Comparison of ENCODE assay signal across 7 cellular contexts in the genomic region with DNA sequence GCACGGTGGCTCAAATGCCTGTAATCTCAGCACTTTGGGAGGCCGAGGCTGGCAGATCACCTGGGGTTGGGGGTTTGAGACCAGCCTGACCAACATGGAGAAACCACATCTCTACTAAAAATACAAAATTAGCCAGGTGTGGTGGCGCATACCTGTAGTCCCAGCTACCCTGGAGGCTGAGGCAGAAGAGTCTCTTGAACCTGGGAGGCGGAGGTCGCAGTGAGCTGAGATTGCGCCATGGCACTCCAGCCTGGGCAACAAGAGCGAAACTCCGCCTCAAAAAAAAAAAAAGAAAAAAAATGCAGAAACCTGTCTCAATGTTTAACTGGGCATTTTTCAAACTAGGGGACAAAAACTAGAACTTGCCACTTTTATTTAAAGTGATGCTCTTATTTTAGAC. TPM values are rescaled to one million over a fixed set of nuclear protein-coding genes. Genes with fewer than 3 reads are reported as not detected.
DNase-seq lines count a peak whose midpoint lies in the region; ATAC-seq, FAIRE-seq and TF ChIP-seq lines count a peak whose summit lies in the region.
"Not testable (repeated sequence)": the region's sequence is repeated elsewhere in the genome, so short reads cannot be mapped to it uniquely, and the experiment has no call there.

No MANE protein-coding gene starts in this region.

- CTCF ChIA-PET in A549 (lab: Yijun Ruan, JAX), result interaction anchor here (0.6 to 2.8 kb wide), 7 partner anchors 9 to 116 kb away, joined by 3 to 9 read pairs (median 4); no protein-coding TSS in a partner anchor
- CTCF ChIA-PET in IMR-90 (lab: Yijun Ruan, JAX), result not testable (repeated sequence)
- CTCF ChIA-PET in WTC11 (lab: Charles Lee), result interaction anchor here (0.7 to 1.7 kb wide), 2 partner anchors 81 to 91 kb away, joined by 3 to 4 read pairs; no protein-coding TSS in a partner anchor
- CTCF ChIA-PET in MCF 10A (lab: Yijun Ruan, JAX), result interaction anchor here (0.6 to 1.1 kb wide), 6 partner anchors 8 to 94 kb away, joined by 3 to 4 read pairs (median 3); no protein-coding TSS in a partner anchor

- dilution Hi-C loops in IMR-90 (cut with HindIII; ENCODE audit: low sequenced_read_pairs, unreplicated experiment), result not testable (repeated sequence)

- not testable (repeated sequence) for H3K56ac ChIP-seq in IMR-90 (ENCODE audit: extremely low read depth, insufficient read depth, low read length)

- 0 out of 2 replicates have a peak overlapping the region, but pooled peaks have one; percentile 15 for H3K14ac ChIP-seq in IMR-90 (replicated peaks; ENCODE audit: low read depth, low read length)
- H3K14ac ChIP-seq in mesenchymal stem cell (ENCODE audit: low read length in 2 of 2), result not testable (repeated sequence)

- peak overlapping the region; percentile 27; the same call in 1 of the 2 replicates for H4K91ac ChIP-seq in IMR-90 (ENCODE audit: insufficient read depth, low read depth, low read length)
- not testable (repeated sequence) for H4K91ac ChIP-seq in mesenchymal stem cell (ENCODE audit: low read length)

- peaks cover 60 to 76% of the 10 kb centered on the region in 2 experiments for H3K79me1 ChIP-seq in IMR-90 (ENCODE audit: low read depth in 1 of 2, low read length in 2 of 2)
- H3K79me1 ChIP-seq in mesenchymal stem cell (replicated peaks; ENCODE audit: low read length, poor library complexity, severe bottlenecking), result peaks cover 42% of the 10 kb centered on the region

- peaks cover 96% of the 10 kb centered on the region for H3K36me3 Mint-ChIP-seq in WTC11
- H3K36me3 Mint-ChIP-seq in MCF 10A (ENCODE audit: insufficient read depth, unreplicated experiment), result peaks cover 98% of the 10 kb centered on the region

- H3K23ac ChIP-seq in IMR-90 (ENCODE audit: low read depth, low read length); mesenchymal stem cell (ENCODE audit: low read length in 2 of 2): not testable (repeated sequence)

- not testable (repeated sequence) for H2AK9ac ChIP-seq in IMR-90 (replicated peaks; ENCODE audit: low read depth, low read length, poor library complexity)

- not testable (repeated sequence) for DNase-seq in A549 (ENCODE audit: low read depth in 1 of 2, low spot score in 1 of 2); IMR-90; WTC11 (ENCODE audit: low spot score); MCF 10A (ENCODE audit: unreplicated experiment); esophagus squamous epithelium (lab: John Stamatoyannopoulos, UW); mesenchymal stem cell; prostate gland (ENCODE audit: low spot score)

- not testable (repeated sequence) for H2AFZ ChIP-seq in IMR-90 (replicated peaks; ENCODE audit: low read length, poor library complexity); mesenchymal stem cell (ENCODE audit: low read depth, low read length)

- H2BK120ac ChIP-seq in IMR-90 (ENCODE audit: low read depth, low read length); mesenchymal stem cell (ENCODE audit: low read depth, low read length): not testable (repeated sequence)

- intact Hi-C loops in IMR-90 (cut with micrococcal nuclease); MCF 10A (cut with micrococcal nuclease); esophagus squamous epithelium (cut with DNase I); prostate gland (cut with DNase I): not testable (repeated sequence)

- peak overlapping the region; percentile 69 for H3K4me2 ChIP-seq in A549
- not testable (repeated sequence) for H3K4me2 ChIP-seq in IMR-90 (ENCODE audit: low read depth, low read length); mesenchymal stem cell (ENCODE audit: low read length, poor library complexity, severe bottlenecking)

- peaks cover 49% of the 10 kb centered on the region for H4K20me1 ChIP-seq in IMR-90 (ENCODE audit: insufficient read depth, low read length)

- H3K27me3 ChIP-seq in IMR-90 (ENCODE audit: control insufficient read depth, insufficient read depth, low read length); esophagus squamous epithelium; mesenchymal stem cell (ENCODE audit: control insufficient read depth in 1 of 2, insufficient read depth in 1 of 2, low read length in 2 of 2); prostate gland (replicated peaks; ENCODE audit: insufficient read depth): not testable (repeated sequence)

- not testable (repeated sequence) for H3K4me1 Mint-ChIP-seq in WTC11
- peaks cover 24% of the 10 kb centered on the region for H3K4me1 Mint-ChIP-seq in MCF 10A (ENCODE audit: insufficient read depth, unreplicated experiment)

- H2BK20ac ChIP-seq in IMR-90 (ENCODE audit: low read depth, low read length), result not testable (repeated sequence)

- H3K4ac ChIP-seq in IMR-90 (ENCODE audit: low read depth, low read length), result peak overlapping the region; percentile 59
- not testable (repeated sequence) for H3K4ac ChIP-seq in mesenchymal stem cell (ENCODE audit: low read depth in 1 of 2, low read length in 2 of 2)

- not testable (repeated sequence) for ATAC-seq in A549; IMR-90 (ENCODE audit: low read depth); WTC11

- not testable (repeated sequence) for H3K9me3 Mint-ChIP-seq in WTC11; MCF 10A (ENCODE audit: unreplicated experiment)

- peaks cover 65% of the 10 kb centered on the region for H3K4me1 ChIP-seq in A549
- H3K4me1 ChIP-seq in IMR-90 (ENCODE audit: control insufficient read depth, insufficient read depth, low read length); mesenchymal stem cell (ENCODE audit: control insufficient read depth, insufficient read depth, low read depth, low read length): not testable (repeated sequence)
- peaks cover 11 to 93% (median 43%) of the 10 kb centered on the region in 3 donors for H3K4me1 ChIP-seq in esophagus squamous epithelium
- H3K4me1 ChIP-seq in prostate gland (replicated peaks), result peaks cover 19% of the 10 kb centered on the region

- 89% methylated on average over 8 of the region's 8 CpGs for WGBS in A549 (ENCODE audit: missing lambda C conversion rate)
- WGBS in IMR-90 (ENCODE audit: extremely low coverage in 2 of 2, insufficient read length in 1 of 2), 2 experiments, result no CpG with 5 or more reads among the region's 8 CpGs
- 88 to 89% methylated on average over 8 of the region's 8 CpGs for WGBS in esophagus squamous epithelium, 2 donors
- 99% methylated on average over 8 of the region's 8 CpGs for WGBS in mesenchymal stem cell
- 92% methylated on average over 8 of the region's 8 CpGs for WGBS in prostate gland

- H2AK5ac ChIP-seq in IMR-90 (ENCODE audit: low read depth, low read length), result peak overlapping the region; percentile 52; the same call in 1 of the 2 replicates
- not testable (repeated sequence) for H2AK5ac ChIP-seq in mesenchymal stem cell (ENCODE audit: low read length, severe bottlenecking)

- H4K8ac ChIP-seq in IMR-90 (ENCODE audit: low read depth in 2 of 2, low read length in 2 of 2), result 0 out of 4 replicates have a peak overlapping the region, but pooled peaks of 1 of the 2 experiments have one; percentile 46
- H4K8ac ChIP-seq in mesenchymal stem cell (ENCODE audit: low read length), result not testable (repeated sequence)

- in situ Hi-C loops in IMR-90 (cut with MboI; ENCODE audit: low sequenced_read_pairs), result not testable (repeated sequence)

- peaks cover 21% of the 10 kb centered on the region; the same call in 1 of the 2 replicates for H3K9me1 ChIP-seq in IMR-90 (ENCODE audit: insufficient read depth, low read length)

- not testable (repeated sequence) for TF ChIP-seq RAD21 in A549 (conservative IDR thresholded peaks at IDR 0.05 in 1 of 2, IDR thresholded peaks at IDR 0.05 in 1 of 2); IMR-90 (IDR thresholded peaks at IDR 0.05; ENCODE audit: low read length)

- H2BK12ac ChIP-seq in mesenchymal stem cell (ENCODE audit: low read length in 2 of 2), result not testable (repeated sequence)

- not testable (repeated sequence) for H2BK15ac ChIP-seq in IMR-90 (ENCODE audit: low read depth, low read length); mesenchymal stem cell (ENCODE audit: low read depth, poor library complexity, severe bottlenecking)

- not testable (repeated sequence) for H3K9me3 ChIP-seq in A549; IMR-90 (ENCODE audit: control insufficient read depth, insufficient read depth, low read length); esophagus squamous epithelium; mesenchymal stem cell (ENCODE audit: control insufficient read depth, low read length); prostate gland

- not testable (repeated sequence) for H3K9ac ChIP-seq in IMR-90 (ENCODE audit: low read depth, low read length)
- peak overlapping the region; percentile 69 for H3K9ac ChIP-seq in mesenchymal stem cell (ENCODE audit: low read length)

- peak overlapping the region; percentile 45 to 57 for H3K27ac ChIP-seq in A549
- H3K27ac ChIP-seq in IMR-90 (ENCODE audit: insufficient read depth, low read length); mesenchymal stem cell (ENCODE audit: low read length, poor library complexity, severe bottlenecking): not testable (repeated sequence)
- H3K27ac ChIP-seq in esophagus squamous epithelium, result peak overlapping the region; percentile 53 to 93 (median 83)
- H3K27ac ChIP-seq in prostate gland, result peak overlapping the region; percentile 54 to 78

- TF ChIP-seq POLR2A in A549 (IDR thresholded peaks at IDR 0.05; ENCODE audit: low read length); IMR-90 (IDR thresholded peaks at IDR 0.05; ENCODE audit: low read depth, low read length); esophagus squamous epithelium (IDR thresholded peaks at IDR 0.05); prostate gland (IDR thresholded peaks at IDR 0.05): not testable (repeated sequence)

- TF ChIP-seq CTCF in A549 (IDR thresholded peaks at IDR 0.05); IMR-90 (conservative IDR thresholded peaks at IDR 0.05; ENCODE audit: low read depth, low read length); WTC11 (IDR thresholded peaks at IDR 0.05); MCF 10A (IDR thresholded peaks at IDR 0.05; ENCODE audit: unreplicated experiment); esophagus squamous epithelium (IDR thresholded peaks at IDR 0.05); prostate gland (IDR thresholded peaks at IDR 0.05): not testable (repeated sequence)

- not testable (repeated sequence) for H3K4me3 Mint-ChIP-seq in WTC11
- peak overlapping the region; percentile 50 for H3K4me3 Mint-ChIP-seq in MCF 10A (ENCODE audit: unreplicated experiment)

- not testable (repeated sequence) for H3K18ac ChIP-seq in IMR-90 (ENCODE audit: low read depth, low read length); mesenchymal stem cell (ENCODE audit: low read depth in 1 of 2, low read length in 2 of 2)

- H3K36me3 ChIP-seq in IMR-90 (ENCODE audit: control insufficient read depth, insufficient read depth, low read length) (peaks cover 82% of the 10 kb centered on the region), esophagus squamous epithelium (peaks cover 52 to 100% (median 80%) of the 10 kb centered on the region in 3 donors), mesenchymal stem cell (ENCODE audit: control insufficient read depth in 1 of 2, insufficient read depth in 2 of 2, low read depth in 1 of 2, low read length in 2 of 2) (peaks cover 74 to 100% of the 10 kb centered on the region in 2 experiments), prostate gland (peaks cover 5 to 35% of the 10 kb centered on the region in 2 donors)

- TF ChIP-seq EP300 in A549 (IDR thresholded peaks at IDR 0.05), result not testable (repeated sequence)

- BruUV-seq in IMR-90 (replicated peaks; lab: Mats Ljungman, UMichigan), result not testable (repeated sequence)
- BruUV-seq in MCF 10A (replicated peaks; lab: Mats Ljungman, UMichigan), result TSS peak; percentile 71

- peak overlapping the region; percentile 83 for H2BK5ac ChIP-seq in IMR-90 (ENCODE audit: low read depth, low read length, poor library complexity, severe bottlenecking)
- H2BK5ac ChIP-seq in mesenchymal stem cell (ENCODE audit: low read depth, low read length, poor library complexity, severe bottlenecking), result not testable (repeated sequence)

- H3K27me3 Mint-ChIP-seq in WTC11 (ENCODE audit: low read depth); MCF 10A (ENCODE audit: insufficient read depth, unreplicated experiment): not testable (repeated sequence)

- H3K27ac Mint-ChIP-seq in WTC11 (peak overlapping the region; percentile 57; the same call in 1 of the 2 replicates), MCF 10A (ENCODE audit: low read depth, unreplicated experiment) (peak overlapping the region; percentile 47)

- POLR2A ChIA-PET in A549 (lab: Yijun Ruan, JAX) (interaction anchor here (0.7 to 1.8 kb wide), 2 partner anchors 9 to 91 kb away, joined by 4 to 9 read pairs; no protein-coding TSS in a partner anchor), MCF 10A (lab: Yijun Ruan, JAX) (interaction anchor here (0.6 to 3.3 kb wide), 20 partner anchors 9 to 774 kb away, joined by 3 to 25 read pairs (median 4); a partner anchor contains a TSS)
- POLR2A ChIA-PET in IMR-90 (lab: Charles Lee; ENCODE audit: unreplicated experiment); WTC11 (lab: Charles Lee): not testable (repeated sequence)

- not testable (repeated sequence) for H3K4me3 ChIP-seq in A549; IMR-90 (ENCODE audit: insufficient read depth, low read depth, low read length); esophagus squamous epithelium; mesenchymal stem cell (ENCODE audit: insufficient read depth in 1 of 2, low read depth in 1 of 2, low read length in 2 of 2); prostate gland

- not testable (repeated sequence) for H4K5ac ChIP-seq in IMR-90 (ENCODE audit: low read depth, low read length)

- not testable (repeated sequence) for FAIRE-seq in A549 (lab: Jason Lieb, UNC)

RNA-seq across cellular contexts. Expression of a gene that starts 59.2 kb away (rescaled TPM):
- polyA plus RNA-seq in A549 (2011; rRNA removed) (415 and 431 TPM in 2 replicates), A549 (2017; fragmentation: RNase III; extraction: RNeasy Plus Mini Kit Qiagen cat#74134 plus additional on column Dnase treatment) (328 to 356 TPM (median 342 TPM) in 3 replicates), IMR-90 (2012; rRNA removed) (148 and 166 TPM in 2 replicates)
- 264 and 317 TPM in 2 replicates for polyA plus RNA-seq in A549 (2012; cell fraction: cytosol; rRNA removed)
- 658 and 717 TPM in 2 replicates for polyA plus RNA-seq in A549 (2012; cell fraction: nucleus; rRNA removed)
- 375 and 407 TPM in 2 replicates for polyA minus RNA-seq in A549 (2011; rRNA and poly(A)+ RNA removed)
- total RNA-seq in IMR-90 (2012; rRNA removed) (225 and 230 TPM in 2 replicates), WTC11 (2021) (216 to 239 TPM (median 216 TPM) in 3 replicates), MCF 10A (2022) (272 and 308 TPM in 2 replicates), esophagus squamous epithelium (100 to 1,000 TPM; 147 to 263 (median 177) TPM), prostate gland (100 to 1,000 TPM; 121 to 209 TPM)
- 96.0 and 107 TPM in 2 replicates for polyA plus RNA-seq in IMR-90 (2012; cell fraction: cytosol; rRNA removed)
- polyA plus RNA-seq in IMR-90 (2012; cell fraction: nucleus; rRNA removed; ENCODE audit: low replicate concordance), result 278 and 358 TPM in 2 replicates
- polyA plus RNA-seq in mesenchymal stem cell (2013, experiment 1 of 2), result 155 TPM
- 150 TPM for polyA plus RNA-seq in mesenchymal stem cell (2013, experiment 2 of 2)
